9 cellular contexts compared by ENCODE assay signal in genomic region chr14:21136024-21136423, GRCh38. TPM values are rescaled to one million over a fixed set of nuclear protein-coding genes. Genes with fewer than 3 reads are reported as not detected.
DNase-seq lines count a peak whose midpoint lies in the region; ATAC-seq and TF ChIP-seq lines count a peak whose summit lies in the region.
"Had no signal": no experiment of that assay in that cellular context is flagged by ENCODE, and none has a peak within 500 bp of the region (broad histone marks: within the 10 kb centered on the region; RNA-seq: fewer than 3 reads in every experiment).

No MANE protein-coding gene starts in this region.

- no peaks in the 10 kb centered on the region for H3K4me1 ChIP-seq in lower lobe of right lung

- peak; percentile 30 for DNase-seq in G401 (ENCODE audit: low spot score)
- DNase-seq in LoVo (ENCODE audit: low spot score) = peak; percentile 14
- no peak for DNase-seq in astrocyte of the cerebellum (ENCODE audit: low read depth)
- DNase-seq in lower lobe of right lung = no peak
- DNase-seq in SKM-1 (lab: John Stamatoyannopoulos, UW; ENCODE audit: unreplicated experiment) = no peak
- no peak for DNase-seq in stimulated activated effector memory CD8-positive, alpha-beta T cell treated with anti-CD3 and anti-CD28 coated beads, Interleukin-12 subunit alpha, Interleukin-12 subunit beta, amount 100 ng/mL, for 72 hours (ENCODE audit: low spot score in 2 of 2)

- H3K27ac ChIP-seq in lower lobe of right lung = no peak overlapping the region

- no peak for ATAC-seq in lower lobe of right lung
- no peak for ATAC-seq in GM18517 (IDR thresholded peaks at IDR 0.05; ENCODE audit: unreplicated experiment)
- no peak for ATAC-seq in HG03095 (IDR thresholded peaks at IDR 0.05; ENCODE audit: unreplicated experiment)
- no peak for ATAC-seq in stimulated activated effector memory CD8-positive, alpha-beta T cell treated with anti-CD3 and anti-CD28 coated beads, Interleukin-12 subunit alpha, Interleukin-12 subunit beta, amount 100 ng/mL, for 72 hours

- H3K36me3 ChIP-seq in lower lobe of right lung = no peaks in the 10 kb centered on the region

- no peaks in the 10 kb centered on the region for H3K9me3 Mint-ChIP-seq in stimulated activated effector memory CD8-positive, alpha-beta T cell treated with anti-CD3 and anti-CD28 coated beads, Interleukin-12 subunit alpha, Interleukin-12 subunit beta, amount 100 ng/mL, for 72 hours

- TF ChIP-seq CTCF in astrocyte of the cerebellum (IDR thresholded peaks at IDR 0.05; ENCODE audit: low read depth, low read length, missing control alignments) (peak; percentile 60), lower lobe of right lung (IDR thresholded peaks at IDR 0.05) (peak; percentile 60)

- H3K4me1 Mint-ChIP-seq in stimulated activated effector memory CD8-positive, alpha-beta T cell treated with anti-CD3 and anti-CD28 coated beads, Interleukin-12 subunit alpha, Interleukin-12 subunit beta, amount 100 ng/mL, for 72 hours = no peaks in the 10 kb centered on the region

- H3K4me3 Mint-ChIP-seq in stimulated activated effector memory CD8-positive, alpha-beta T cell treated with anti-CD3 and anti-CD28 coated beads, Interleukin-12 subunit alpha, Interleukin-12 subunit beta, amount 100 ng/mL, for 72 hours = no peak overlapping the region

- no peaks in the 10 kb centered on the region for H3K36me3 Mint-ChIP-seq in stimulated activated effector memory CD8-positive, alpha-beta T cell treated with anti-CD3 and anti-CD28 coated beads, Interleukin-12 subunit alpha, Interleukin-12 subunit beta, amount 100 ng/mL, for 72 hours

- H3K27ac Mint-ChIP-seq in stimulated activated effector memory CD8-positive, alpha-beta T cell treated with anti-CD3 and anti-CD28 coated beads, Interleukin-12 subunit alpha, Interleukin-12 subunit beta, amount 100 ng/mL, for 72 hours = no peak overlapping the region

- H3K9me3 ChIP-seq in lower lobe of right lung = no peaks in the 10 kb centered on the region

- in situ Hi-C loops in G401 (cut with HindIII; ENCODE audit: low sequenced_read_pairs) (no loop called here), astrocyte of the cerebellum (cut with HindIII; ENCODE audit: low sequenced_read_pairs) (no loop called here)

- intact Hi-C loops in lower lobe of right lung (cut with DNase I) = no loop called here

- no peaks in the 10 kb centered on the region for H3K27me3 ChIP-seq in lower lobe of right lung (ENCODE audit: low read depth)

- no peak overlapping the region for H3K4me3 ChIP-seq in astrocyte of the cerebellum (ENCODE audit: low read depth, low read length)
- H3K4me3 ChIP-seq in lower lobe of right lung = no peak overlapping the region

RNA-seq across cellular contexts. Expression of gene OR5AU1, which starts 19.8 kb away (rescaled TPM):
- total RNA-seq in G401 (2014; rRNA removed; shearing (Covaris generic)) = 0.71 TPM in 1 of 2 replicates, not detected in the other
- total RNA-seq in lower lobe of right lung = not detected
- total RNA-seq: mononuclear cell had no signal

RNA-seq across cellular contexts. Expression of gene TMEM253, which starts 35.2 kb away (rescaled TPM):
- total RNA-seq in G401 (2014; rRNA removed; shearing (Covaris generic)) = not detected in 2 replicates
- total RNA-seq in lower lobe of right lung = 0.50 TPM

RNA-seq across cellular contexts. Expression of gene ZNF219, which starts 37.6 kb away (rescaled TPM):
- 29.4 and 45.8 TPM in 2 replicates for total RNA-seq in G401 (2014; rRNA removed; shearing (Covaris generic))
- 46.1 TPM for total RNA-seq in lower lobe of right lung

Comparison
In these comparisons a context has a peak if more than half of its experiments do, and no peak if none do; other contexts are left out.
1. DNase-seq: peak in G401 (single experiment) and LoVo (single experiment); none in astrocyte of the cerebellum (single experiment), lower lobe of right lung (single experiment), SKM-1 (single experiment) and stimulated activated effector memory CD8-positive, alpha-beta T cell treated with anti-CD3 and anti-CD28 coated beads, Interleukin-12 subunit alpha, Interleukin-12 subunit beta, amount 100 ng/mL, for 72 hours (0 of 2).